ENCODE assay signal across 8 cellular contexts in genomic region chr2:181742908-181743722, GRCh38.
A peak's percentile ranks its signal among the peaks of the same experiment; 100 is the strongest.
DNase-seq lines count a peak whose midpoint lies in the region; ATAC-seq and TF ChIP-seq lines count a peak whose summit lies in the region.

No MANE protein-coding gene starts in this region.

- H3F3A ChIP-seq in PC-3 (ENCODE audit: low read length, unreplicated experiment): no peaks in the 10 kb centered on the region

- CTCF ChIA-PET in PC-3 (lab: Charles Lee): interaction anchor here (0.6 to 1.9 kb wide), 9 partner anchors 29 to 335 kb away, joined by 3 to 6 read pairs (median 4); no protein-coding TSS in a partner anchor

- DNase-seq in ACHN (peak; percentile 62), PC-3 (peak; percentile 74), cardiac fibroblast (ENCODE audit: low read depth in 2 of 2) (peak; percentile 77 to 82), left colon (peak in 1 of 2 donors; percentile 46), suprapubic skin (ENCODE audit: low spot score in 2 of 2) (no peak), DMS79 (lab: John Stamatoyannopoulos, UW) (no peak)
- peak; percentile 64 for DNase-seq in Jurkat, Clone E6-1 (ENCODE audit: low read depth, low spot score)

- H2AFZ ChIP-seq in PC-3 (ENCODE audit: low read length): peak overlapping the region; percentile 48

- H3K4me1 ChIP-seq in PC-3 (ENCODE audit: insufficient read depth, low read length): peaks cover 29% of the 10 kb centered on the region
- H3K4me1 ChIP-seq in suprapubic skin: peaks cover 9% of the 10 kb centered on the region

- intact Hi-C loops in PC-3 (cut with micrococcal nuclease): loop anchor here (1.0 to 2.0 kb wide), 6 partner anchors 48 to 390 kb away; no protein-coding TSS in a partner anchor
- intact Hi-C loops in left colon (cut with DNase I, micrococcal nuclease): loop anchor here in 1 of 2 donors (5.0 kb wide), 2 partner anchors 159 to 334 kb away; no protein-coding TSS in a partner anchor

- no peak overlapping the region for H3K4me3 ChIP-seq in Jurkat, Clone E6-1 (ENCODE audit: low read length)
- H3K4me3 ChIP-seq in PC-3 (ENCODE audit: low read length): 0 out of 2 replicates have a peak overlapping the region, but pooled peaks have one; percentile 18
- no peak overlapping the region for H3K4me3 ChIP-seq in cardiac fibroblast (replicated peaks in 1 of 2; ENCODE audit: low read depth in 2 of 2, low read length in 2 of 2)
- H3K4me3 ChIP-seq in suprapubic skin: no peak overlapping the region

- H3K27me3 ChIP-seq in PC-3 (ENCODE audit: low read length) (no peaks in the 10 kb centered on the region), suprapubic skin (no peaks in the 10 kb centered on the region)

- peak; percentile 47 for ATAC-seq in PC-3
- ATAC-seq in left colon: peak; percentile 72

- 16% methylated on average over 6 of the region's 6 CpGs for WGBS in suprapubic skin

- no peak for TF ChIP-seq EP300 in suprapubic skin (IDR thresholded peaks at IDR 0.05)

- peak overlapping the region; percentile 69 for H3K27ac ChIP-seq in PC-3 (ENCODE audit: low read length)
- no peak overlapping the region for H3K27ac ChIP-seq in suprapubic skin

- H3K4me2 ChIP-seq in PC-3 (ENCODE audit: low read length): peak overlapping the region; percentile 66

- in situ Hi-C loops in ACHN (cut with HindIII; ENCODE audit: low pct_ligation_motif_present, low pct_unique_long_range_greater_than_20kb, low sequenced_read_pairs): no loop called here

- TF ChIP-seq POLR2A in suprapubic skin (IDR thresholded peaks at IDR 0.05): no peak

- no peaks in the 10 kb centered on the region for H4K20me1 ChIP-seq in PC-3 (ENCODE audit: low read length)

- no peaks in the 10 kb centered on the region for H3K9me2 ChIP-seq in PC-3 (replicated peaks; ENCODE audit: low read length)

- no TSS peak for BruUV-seq in PC-3 (replicated peaks; lab: Mats Ljungman, UMichigan)

- no peaks in the 10 kb centered on the region for H3K9me3 ChIP-seq in PC-3 (ENCODE audit: low read length)
- no peaks in the 10 kb centered on the region for H3K9me3 ChIP-seq in suprapubic skin

- POLR2A ChIA-PET in PC-3 (lab: Charles Lee; ENCODE audit: unreplicated experiment): interaction anchor here (0.7 kb wide), 1 partner anchor 147 kb away, joined by 3 read pairs; no protein-coding TSS in a partner anchor

- no peaks in the 10 kb centered on the region for H3K79me2 ChIP-seq in PC-3 (ENCODE audit: low read length)

- TF ChIP-seq CTCF in GM12872 (IDR thresholded peaks at IDR 0.05; ENCODE audit: insufficient read depth, low read depth, low read length) (peak; percentile 52), PC-3 (conservative IDR thresholded peaks at IDR 0.05; ENCODE audit: low read depth, low read length) (peak; percentile 89), cardiac fibroblast (IDR thresholded peaks at IDR 0.05; ENCODE audit: low read depth, low read length) (peak; percentile 47), suprapubic skin (IDR thresholded peaks at IDR 0.05) (peak; percentile 30 to 43)

- peak overlapping the region; percentile 48 for H3K9ac ChIP-seq in PC-3 (ENCODE audit: low read length)

- no peaks in the 10 kb centered on the region for H3K36me3 ChIP-seq in PC-3 (ENCODE audit: low read depth, low read length)
- no peaks in the 10 kb centered on the region for H3K36me3 ChIP-seq in suprapubic skin

Comparison
In these comparisons a context has a peak if more than half of its experiments do, and no peak if none do; other contexts are left out.
1. DNase-seq: peak in ACHN (single experiment), Jurkat, Clone E6-1 (single experiment), PC-3 (single experiment) and cardiac fibroblast (2 of 2); none in suprapubic skin (0 of 2) and DMS79 (single experiment).
2. CTCF ChIP-seq: peak in every context shown above with its lines; median percentile 89 in PC-3; 52 in GM12872; 47 in cardiac fibroblast; 36 in suprapubic skin.